ENCODE assay signal across 2 cellular contexts in the genomic region with DNA sequence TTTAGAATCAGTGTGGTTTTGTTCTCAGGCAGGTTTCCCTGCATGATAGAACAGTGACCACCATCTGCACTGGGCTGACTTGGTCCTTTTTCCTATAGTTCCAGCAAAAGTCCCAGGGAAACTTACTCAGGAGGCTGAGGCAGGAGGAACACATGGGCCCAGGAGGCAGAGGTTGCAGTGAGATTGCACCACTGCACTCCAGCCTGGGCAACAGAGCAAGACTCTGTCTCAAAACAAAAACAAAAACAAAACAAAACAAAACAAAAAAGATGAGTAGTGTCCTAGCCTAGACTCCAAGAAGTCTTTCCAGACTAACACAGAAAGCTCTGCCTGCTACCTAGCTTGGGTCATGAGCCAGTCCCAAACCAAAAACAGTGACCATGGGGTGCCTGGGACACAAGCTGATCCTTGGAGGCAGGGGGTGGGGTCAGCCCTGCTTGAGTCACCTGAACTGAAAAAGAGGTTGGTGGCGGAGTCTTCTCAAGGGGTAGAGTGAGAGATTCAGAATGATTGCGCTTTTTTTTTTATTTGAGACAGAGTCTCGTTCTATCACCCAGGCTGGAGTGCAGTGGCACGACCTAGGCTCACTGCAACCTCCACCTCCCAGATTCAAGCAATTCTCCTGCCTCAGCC.
A peak's percentile ranks its signal among the peaks of the same experiment; 100 is the strongest.
TF ChIP-seq lines count a peak whose summit lies in the region.

No MANE protein-coding gene starts in this region.

TF ChIP-seq in HEK293, 187 proteins besides CTCF, POLR2A, EP300 and RAD21:
- TF ChIP-seq, protein P1, sequence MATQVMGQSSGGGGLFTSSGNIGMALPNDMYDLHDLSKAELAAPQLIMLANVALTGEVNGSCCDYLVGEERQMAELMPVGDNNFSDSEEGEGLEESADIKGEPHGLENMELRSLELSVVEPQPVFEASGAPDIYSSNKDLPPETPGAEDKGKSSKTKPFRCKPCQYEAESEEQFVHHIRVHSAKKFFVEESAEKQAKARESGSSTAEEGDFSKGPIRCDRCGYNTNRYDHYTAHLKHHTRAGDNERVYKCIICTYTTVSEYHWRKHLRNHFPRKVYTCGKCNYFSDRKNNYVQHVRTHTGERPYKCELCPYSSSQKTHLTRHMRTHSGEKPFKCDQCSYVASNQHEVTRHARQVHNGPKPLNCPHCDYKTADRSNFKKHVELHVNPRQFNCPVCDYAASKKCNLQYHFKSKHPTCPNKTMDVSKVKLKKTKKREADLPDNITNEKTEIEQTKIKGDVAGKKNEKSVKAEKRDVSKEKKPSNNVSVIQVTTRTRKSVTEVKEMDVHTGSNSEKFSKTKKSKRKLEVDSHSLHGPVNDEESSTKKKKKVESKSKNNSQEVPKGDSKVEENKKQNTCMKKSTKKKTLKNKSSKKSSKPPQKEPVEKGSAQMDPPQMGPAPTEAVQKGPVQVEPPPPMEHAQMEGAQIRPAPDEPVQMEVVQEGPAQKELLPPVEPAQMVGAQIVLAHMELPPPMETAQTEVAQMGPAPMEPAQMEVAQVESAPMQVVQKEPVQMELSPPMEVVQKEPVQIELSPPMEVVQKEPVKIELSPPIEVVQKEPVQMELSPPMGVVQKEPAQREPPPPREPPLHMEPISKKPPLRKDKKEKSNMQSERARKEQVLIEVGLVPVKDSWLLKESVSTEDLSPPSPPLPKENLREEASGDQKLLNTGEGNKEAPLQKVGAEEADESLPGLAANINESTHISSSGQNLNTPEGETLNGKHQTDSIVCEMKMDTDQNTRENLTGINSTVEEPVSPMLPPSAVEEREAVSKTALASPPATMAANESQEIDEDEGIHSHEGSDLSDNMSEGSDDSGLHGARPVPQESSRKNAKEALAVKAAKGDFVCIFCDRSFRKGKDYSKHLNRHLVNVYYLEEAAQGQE (tag by site-specific recombination; IDR thresholded peaks at IDR 0.05): no peak
- TF ChIP-seq ZNF121 (tag by site-specific recombination; IDR thresholded peaks at IDR 0.05) (peak; percentile 76), KLF8 (tag by site-specific recombination; IDR thresholded peaks at IDR 0.05) (no peak), ZNF76 (tag by site-specific recombination; IDR thresholded peaks at IDR 0.05; ENCODE audit: borderline replicate concordance, low read depth) (no peak), ZNF16 (tag by site-specific recombination; IDR thresholded peaks at IDR 0.05; ENCODE audit: low read depth) (no peak), ZBTB17 (tag by site-specific recombination; IDR thresholded peaks at IDR 0.05) (no peak), ZIC2 (tag by site-specific recombination; IDR thresholded peaks at IDR 0.05) (peak; percentile 39)

TF ChIP-seq in K562, 482 proteins besides CTCF, POLR2A, EP300 and RAD21:
- TF ChIP-seq CEBPG (CRISPR knock-in tag; IDR thresholded peaks at IDR 0.05): peak; percentile 73; the same call in 1 of the 2 replicates
- peak in 1 of 2 experiments; percentile 67; a peak in 2 of 4 replicates for TF ChIP-seq CEBPG (tag; conservative IDR thresholded peaks at IDR 0.05 in 1 of 2, IDR thresholded peaks at IDR 0.05 in 1 of 2)
- 0 out of 2 replicates have a peak, but pooled peaks have one; percentile 9 for TF ChIP-seq DPF2 (IDR thresholded peaks at IDR 0.05)
- peak; percentile 71 for TF ChIP-seq BCOR (IDR thresholded peaks at IDR 0.05)
- no peak for TF ChIP-seq FOXK1 (CRISPR knock-in tag; IDR thresholded peaks at IDR 0.05; ENCODE audit: borderline replicate concordance)
- TF ChIP-seq KDM1A (IDR thresholded peaks at IDR 0.05): peak in 1 of 2 experiments; percentile 59; a peak in 1 of 4 replicates
- TF ChIP-seq, protein P2, sequence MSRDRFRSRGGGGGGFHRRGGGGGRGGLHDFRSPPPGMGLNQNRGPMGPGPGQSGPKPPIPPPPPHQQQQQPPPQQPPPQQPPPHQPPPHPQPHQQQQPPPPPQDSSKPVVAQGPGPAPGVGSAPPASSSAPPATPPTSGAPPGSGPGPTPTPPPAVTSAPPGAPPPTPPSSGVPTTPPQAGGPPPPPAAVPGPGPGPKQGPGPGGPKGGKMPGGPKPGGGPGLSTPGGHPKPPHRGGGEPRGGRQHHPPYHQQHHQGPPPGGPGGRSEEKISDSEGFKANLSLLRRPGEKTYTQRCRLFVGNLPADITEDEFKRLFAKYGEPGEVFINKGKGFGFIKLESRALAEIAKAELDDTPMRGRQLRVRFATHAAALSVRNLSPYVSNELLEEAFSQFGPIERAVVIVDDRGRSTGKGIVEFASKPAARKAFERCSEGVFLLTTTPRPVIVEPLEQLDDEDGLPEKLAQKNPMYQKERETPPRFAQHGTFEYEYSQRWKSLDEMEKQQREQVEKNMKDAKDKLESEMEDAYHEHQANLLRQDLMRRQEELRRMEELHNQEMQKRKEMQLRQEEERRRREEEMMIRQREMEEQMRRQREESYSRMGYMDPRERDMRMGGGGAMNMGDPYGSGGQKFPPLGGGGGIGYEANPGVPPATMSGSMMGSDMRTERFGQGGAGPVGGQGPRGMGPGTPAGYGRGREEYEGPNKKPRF (IDR thresholded peaks at IDR 0.05; ENCODE audit: low read depth, low read length): no peak
- TF ChIP-seq, protein P3, sequence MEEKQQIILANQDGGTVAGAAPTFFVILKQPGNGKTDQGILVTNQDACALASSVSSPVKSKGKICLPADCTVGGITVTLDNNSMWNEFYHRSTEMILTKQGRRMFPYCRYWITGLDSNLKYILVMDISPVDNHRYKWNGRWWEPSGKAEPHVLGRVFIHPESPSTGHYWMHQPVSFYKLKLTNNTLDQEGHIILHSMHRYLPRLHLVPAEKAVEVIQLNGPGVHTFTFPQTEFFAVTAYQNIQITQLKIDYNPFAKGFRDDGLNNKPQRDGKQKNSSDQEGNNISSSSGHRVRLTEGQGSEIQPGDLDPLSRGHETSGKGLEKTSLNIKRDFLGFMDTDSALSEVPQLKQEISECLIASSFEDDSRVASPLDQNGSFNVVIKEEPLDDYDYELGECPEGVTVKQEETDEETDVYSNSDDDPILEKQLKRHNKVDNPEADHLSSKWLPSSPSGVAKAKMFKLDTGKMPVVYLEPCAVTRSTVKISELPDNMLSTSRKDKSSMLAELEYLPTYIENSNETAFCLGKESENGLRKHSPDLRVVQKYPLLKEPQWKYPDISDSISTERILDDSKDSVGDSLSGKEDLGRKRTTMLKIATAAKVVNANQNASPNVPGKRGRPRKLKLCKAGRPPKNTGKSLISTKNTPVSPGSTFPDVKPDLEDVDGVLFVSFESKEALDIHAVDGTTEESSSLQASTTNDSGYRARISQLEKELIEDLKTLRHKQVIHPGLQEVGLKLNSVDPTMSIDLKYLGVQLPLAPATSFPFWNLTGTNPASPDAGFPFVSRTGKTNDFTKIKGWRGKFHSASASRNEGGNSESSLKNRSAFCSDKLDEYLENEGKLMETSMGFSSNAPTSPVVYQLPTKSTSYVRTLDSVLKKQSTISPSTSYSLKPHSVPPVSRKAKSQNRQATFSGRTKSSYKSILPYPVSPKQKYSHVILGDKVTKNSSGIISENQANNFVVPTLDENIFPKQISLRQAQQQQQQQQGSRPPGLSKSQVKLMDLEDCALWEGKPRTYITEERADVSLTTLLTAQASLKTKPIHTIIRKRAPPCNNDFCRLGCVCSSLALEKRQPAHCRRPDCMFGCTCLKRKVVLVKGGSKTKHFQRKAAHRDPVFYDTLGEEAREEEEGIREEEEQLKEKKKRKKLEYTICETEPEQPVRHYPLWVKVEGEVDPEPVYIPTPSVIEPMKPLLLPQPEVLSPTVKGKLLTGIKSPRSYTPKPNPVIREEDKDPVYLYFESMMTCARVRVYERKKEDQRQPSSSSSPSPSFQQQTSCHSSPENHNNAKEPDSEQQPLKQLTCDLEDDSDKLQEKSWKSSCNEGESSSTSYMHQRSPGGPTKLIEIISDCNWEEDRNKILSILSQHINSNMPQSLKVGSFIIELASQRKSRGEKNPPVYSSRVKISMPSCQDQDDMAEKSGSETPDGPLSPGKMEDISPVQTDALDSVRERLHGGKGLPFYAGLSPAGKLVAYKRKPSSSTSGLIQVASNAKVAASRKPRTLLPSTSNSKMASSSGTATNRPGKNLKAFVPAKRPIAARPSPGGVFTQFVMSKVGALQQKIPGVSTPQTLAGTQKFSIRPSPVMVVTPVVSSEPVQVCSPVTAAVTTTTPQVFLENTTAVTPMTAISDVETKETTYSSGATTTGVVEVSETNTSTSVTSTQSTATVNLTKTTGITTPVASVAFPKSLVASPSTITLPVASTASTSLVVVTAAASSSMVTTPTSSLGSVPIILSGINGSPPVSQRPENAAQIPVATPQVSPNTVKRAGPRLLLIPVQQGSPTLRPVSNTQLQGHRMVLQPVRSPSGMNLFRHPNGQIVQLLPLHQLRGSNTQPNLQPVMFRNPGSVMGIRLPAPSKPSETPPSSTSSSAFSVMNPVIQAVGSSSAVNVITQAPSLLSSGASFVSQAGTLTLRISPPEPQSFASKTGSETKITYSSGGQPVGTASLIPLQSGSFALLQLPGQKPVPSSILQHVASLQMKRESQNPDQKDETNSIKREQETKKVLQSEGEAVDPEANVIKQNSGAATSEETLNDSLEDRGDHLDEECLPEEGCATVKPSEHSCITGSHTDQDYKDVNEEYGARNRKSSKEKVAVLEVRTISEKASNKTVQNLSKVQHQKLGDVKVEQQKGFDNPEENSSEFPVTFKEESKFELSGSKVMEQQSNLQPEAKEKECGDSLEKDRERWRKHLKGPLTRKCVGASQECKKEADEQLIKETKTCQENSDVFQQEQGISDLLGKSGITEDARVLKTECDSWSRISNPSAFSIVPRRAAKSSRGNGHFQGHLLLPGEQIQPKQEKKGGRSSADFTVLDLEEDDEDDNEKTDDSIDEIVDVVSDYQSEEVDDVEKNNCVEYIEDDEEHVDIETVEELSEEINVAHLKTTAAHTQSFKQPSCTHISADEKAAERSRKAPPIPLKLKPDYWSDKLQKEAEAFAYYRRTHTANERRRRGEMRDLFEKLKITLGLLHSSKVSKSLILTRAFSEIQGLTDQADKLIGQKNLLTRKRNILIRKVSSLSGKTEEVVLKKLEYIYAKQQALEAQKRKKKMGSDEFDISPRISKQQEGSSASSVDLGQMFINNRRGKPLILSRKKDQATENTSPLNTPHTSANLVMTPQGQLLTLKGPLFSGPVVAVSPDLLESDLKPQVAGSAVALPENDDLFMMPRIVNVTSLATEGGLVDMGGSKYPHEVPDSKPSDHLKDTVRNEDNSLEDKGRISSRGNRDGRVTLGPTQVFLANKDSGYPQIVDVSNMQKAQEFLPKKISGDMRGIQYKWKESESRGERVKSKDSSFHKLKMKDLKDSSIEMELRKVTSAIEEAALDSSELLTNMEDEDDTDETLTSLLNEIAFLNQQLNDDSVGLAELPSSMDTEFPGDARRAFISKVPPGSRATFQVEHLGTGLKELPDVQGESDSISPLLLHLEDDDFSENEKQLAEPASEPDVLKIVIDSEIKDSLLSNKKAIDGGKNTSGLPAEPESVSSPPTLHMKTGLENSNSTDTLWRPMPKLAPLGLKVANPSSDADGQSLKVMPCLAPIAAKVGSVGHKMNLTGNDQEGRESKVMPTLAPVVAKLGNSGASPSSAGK (IDR thresholded peaks at IDR 0.05): 0 out of 2 replicates have a peak, but pooled peaks have one; percentile 30
- peak; percentile 10; the same call in 1 of the 2 replicates for TF ChIP-seq CEBPB (tag; IDR thresholded peaks at IDR 0.05)
- peak; percentile 87; the same call in 1 of the 2 replicates for TF ChIP-seq NFATC3 (IDR thresholded peaks at IDR 0.05)
- TF ChIP-seq ZNF121 (CRISPR knock-in tag; conservative IDR thresholded peaks at IDR 0.05): peak; percentile 55; the same call in 1 of the 2 replicates
- no peak for TF ChIP-seq ZNF197 (CRISPR knock-in tag; IDR thresholded peaks at IDR 0.05; ENCODE audit: low read depth)
- peak; percentile 50; the same call in 1 of the 2 replicates for TF ChIP-seq ZNF584 (CRISPR knock-in tag; IDR thresholded peaks at IDR 0.05; ENCODE audit: low read depth)
- peak; percentile 54; the same call in 1 of the 2 replicates for TF ChIP-seq EP400 (IDR thresholded peaks at IDR 0.05)
- TF ChIP-seq ZNF263 (CRISPR knock-in tag; IDR thresholded peaks at IDR 0.05; ENCODE audit: borderline replicate concordance): no peak
- 0 out of 4 replicates have a peak, but pooled peaks of 1 of the 2 experiments have one; percentile 14 for TF ChIP-seq TRIM24 (IDR thresholded peaks at IDR 0.05)
- TF ChIP-seq, protein P4, sequence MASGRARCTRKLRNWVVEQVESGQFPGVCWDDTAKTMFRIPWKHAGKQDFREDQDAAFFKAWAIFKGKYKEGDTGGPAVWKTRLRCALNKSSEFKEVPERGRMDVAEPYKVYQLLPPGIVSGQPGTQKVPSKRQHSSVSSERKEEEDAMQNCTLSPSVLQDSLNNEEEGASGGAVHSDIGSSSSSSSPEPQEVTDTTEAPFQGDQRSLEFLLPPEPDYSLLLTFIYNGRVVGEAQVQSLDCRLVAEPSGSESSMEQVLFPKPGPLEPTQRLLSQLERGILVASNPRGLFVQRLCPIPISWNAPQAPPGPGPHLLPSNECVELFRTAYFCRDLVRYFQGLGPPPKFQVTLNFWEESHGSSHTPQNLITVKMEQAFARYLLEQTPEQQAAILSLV (tag; IDR thresholded peaks at IDR 0.05): 0 out of 2 replicates have a peak, but pooled peaks have one; percentile 44
- TF ChIP-seq ELF4 (CRISPR knock-in tag; IDR thresholded peaks at IDR 0.05): no peak
- TF ChIP-seq SMARCE1 (IDR thresholded peaks at IDR 0.05): 0 out of 2 replicates have a peak, but pooled peaks have one; percentile 9
- no peak for TF ChIP-seq TRIM28 (IDR thresholded peaks at IDR 0.05)
- TF ChIP-seq CSDE1 (IDR thresholded peaks at IDR 0.05): no peak
- 0 out of 2 replicates have a peak, but pooled peaks have one; percentile 25 for TF ChIP-seq SMAD4 (CRISPR knock-in tag; conservative IDR thresholded peaks at IDR 0.05)
- 0 out of 4 replicates have a peak, but pooled peaks of 1 of the 2 experiments have one; percentile 17 for TF ChIP-seq HDAC1 (IDR thresholded peaks at IDR 0.05)
- TF ChIP-seq NR2C1 (IDR thresholded peaks at IDR 0.05): 0 out of 2 replicates have a peak, but pooled peaks have one; percentile 8
- TF ChIP-seq NR2C1 (tag; IDR thresholded peaks at IDR 0.05): no peak
- TF ChIP-seq NFRKB (IDR thresholded peaks at IDR 0.05; ENCODE audit: low read depth): peak; percentile 20; the same call in 1 of the 2 replicates
- TF ChIP-seq NCOA2 (IDR thresholded peaks at IDR 0.05; ENCODE audit: partially characterized antibody in 2 of 2): no peak
- TF ChIP-seq SMARCA5 (IDR thresholded peaks at IDR 0.05): 0 out of 2 replicates have a peak, but pooled peaks have one; percentile 40
- TF ChIP-seq NFXL1 (CRISPR knock-in tag; IDR thresholded peaks at IDR 0.05): no peak
